8 cellular contexts compared by ENCODE assay signal in genomic region chr11:19076744-19077589, GRCh38. TPM values are rescaled to one million over a fixed set of nuclear protein-coding genes. Genes with fewer than 3 reads are reported as not detected.
DNase-seq lines count a peak whose midpoint lies in the region; ATAC-seq, FAIRE-seq and TF ChIP-seq lines count a peak whose summit lies in the region.

No MANE protein-coding gene starts in this region.

- H3K4me3 ChIP-seq in KMS-11 (IDR thresholded peaks at IDR 0.05; ENCODE audit: insufficient read depth, low read depth, low read length) (no peak overlapping the region), SK-N-MC (no peak overlapping the region)

- H3K79me2 ChIP-seq in KMS-11 (ENCODE audit: insufficient read depth, low read depth) = no peaks in the 10 kb centered on the region

- H3K4me2 ChIP-seq in KMS-11 = no peak overlapping the region

- no peaks in the 10 kb centered on the region for H3K4me1 ChIP-seq in KMS-11 (ENCODE audit: low read depth, poor library complexity, severe bottlenecking)

- intact Hi-C loops in left cardiac atrium (cut with DNase I) = loop anchor here in 1 of 2 donors (5.0 to 10.0 kb wide), 3 partner anchors 35 to 168 kb away; partner anchors contain the start of gene E2F8
- intact Hi-C loops in sciatic nerve (cut with DNase I) = no loop called here

- TF ChIP-seq CTCF in KMS-11 (conservative IDR thresholded peaks at IDR 0.05; ENCODE audit: low read depth, low read length) = peak; percentile 98

- H3K36me3 Mint-ChIP-seq in activated naive CD8-positive, alpha-beta T cell treated with anti-CD3 and anti-CD28 coated beads for 36 hours = no peaks in the 10 kb centered on the region

- H3K4me3 Mint-ChIP-seq in activated naive CD8-positive, alpha-beta T cell treated with anti-CD3 and anti-CD28 coated beads for 36 hours = no peak overlapping the region

- H3K27ac ChIP-seq in KMS-11 (no peak overlapping the region), SK-N-MC (no peak overlapping the region)

- H3K9me3 Mint-ChIP-seq in activated naive CD8-positive, alpha-beta T cell treated with anti-CD3 and anti-CD28 coated beads for 36 hours = no peaks in the 10 kb centered on the region

- H3K9me3 ChIP-seq in SK-N-MC (ENCODE audit: low read depth, low read length) = no peaks in the 10 kb centered on the region

- H3K36me3 ChIP-seq in KMS-11 (ENCODE audit: insufficient read depth) (no peaks in the 10 kb centered on the region), SK-N-MC (ENCODE audit: insufficient read depth, low read length) (no peaks in the 10 kb centered on the region)

- H3K27me3 ChIP-seq in KMS-11 (ENCODE audit: insufficient read depth, low read depth) = no peaks in the 10 kb centered on the region

- H2AFZ ChIP-seq in KMS-11 (ENCODE audit: low read depth) = peak overlapping the region; percentile 23

- DNase-seq in CD1c-positive myeloid dendritic cell (ENCODE audit: extremely low spot score) (peak; percentile 68), GM19239 (ENCODE audit: insufficient read length, low spot score) (peak; percentile 36), SK-N-MC (ENCODE audit: low read depth, low spot score) (peak; percentile 6), left cardiac atrium (peak; percentile 45), sciatic nerve (ENCODE audit: low spot score) (peak; percentile 67)
- peak; percentile 49 for DNase-seq in activated naive CD8-positive, alpha-beta T cell treated with anti-CD3 and anti-CD28 coated beads for 36 hours

- ATAC-seq in left cardiac atrium = peak; percentile 61 to 62
- ATAC-seq in sciatic nerve = no peak
- ATAC-seq in GM18520 (IDR thresholded peaks at IDR 0.05; ENCODE audit: unreplicated experiment) = no peak

- peak; percentile 79 for FAIRE-seq in GM19239 (lab: Jason Lieb, UNC)

- no peaks in the 10 kb centered on the region for H4K20me1 ChIP-seq in KMS-11 (ENCODE audit: insufficient read depth)

- peaks cover 14% of the 10 kb centered on the region for H3K27me3 Mint-ChIP-seq in activated naive CD8-positive, alpha-beta T cell treated with anti-CD3 and anti-CD28 coated beads for 36 hours

- H3K9ac ChIP-seq in KMS-11 (no peak overlapping the region), SK-N-MC (ENCODE audit: insufficient read length) (no peak overlapping the region)

- no peak overlapping the region for H3K27ac Mint-ChIP-seq in activated naive CD8-positive, alpha-beta T cell treated with anti-CD3 and anti-CD28 coated beads for 36 hours

- H3K4me1 Mint-ChIP-seq in activated naive CD8-positive, alpha-beta T cell treated with anti-CD3 and anti-CD28 coated beads for 36 hours = peaks cover 1% of the 10 kb centered on the region

RNA-seq across cellular contexts. Expression of gene MRGPRX2, which starts 16.4 kb away (rescaled TPM):
- under 1 TPM in 1 of 2 experiments, not detected in 1; 0.16 TPM for total RNA-seq in activated naive CD8-positive, alpha-beta T cell treated with anti-CD3 and anti-CD28 coated beads for 36 hours
- total RNA-seq in left cardiac atrium = not detected
- total RNA-seq in sciatic nerve = 0.45 TPM

RNA-seq across cellular contexts. Expression of gene ZDHHC13, which starts 40.0 kb away (rescaled TPM):
- total RNA-seq in activated naive CD8-positive, alpha-beta T cell treated with anti-CD3 and anti-CD28 coated beads for 36 hours = 10 to 100 TPM; 16.5 to 19.3 TPM
- 10 to 100 TPM; 12.0 to 16.5 TPM for total RNA-seq in left cardiac atrium
- total RNA-seq in sciatic nerve = 5.8 TPM

Comparison
In these comparisons a context has a peak if more than half of its experiments do, and no peak if none do; other contexts are left out.
1. DNase-seq: peak in every context shown above with its lines; median percentile 68 in CD1c-positive myeloid dendritic cell; 67 in sciatic nerve; 49 in activated naive CD8-positive, alpha-beta T cell treated with anti-CD3 and anti-CD28 coated beads for 36 hours; 45 in left cardiac atrium; 36 in GM19239; 6 in SK-N-MC.
2. ATAC-seq: peak in left cardiac atrium (2 of 2); none in sciatic nerve (single experiment) and GM18520 (single experiment).